12 cellular contexts compared by ENCODE assay signal in genomic region chr11:67476692-67477091, GRCh38. TPM values are rescaled to one million over a fixed set of nuclear protein-coding genes. Genes with fewer than 3 reads are reported as not detected.
A peak's percentile ranks its signal among the peaks of the same experiment; 100 is the strongest.
DNase-seq lines count a peak whose midpoint lies in the region; ATAC-seq, FAIRE-seq and TF ChIP-seq lines count a peak whose summit lies in the region.
"Not testable (repeated sequence)": the region's sequence is repeated elsewhere in the genome, so short reads cannot be mapped to it uniquely, and the experiment has no call there.
"Had no signal": no experiment of that assay in that cellular context is flagged by ENCODE, and none has a peak within 500 bp of the region (broad histone marks: within the 10 kb centered on the region; RNA-seq: fewer than 3 reads in every experiment).

No MANE protein-coding gene starts in this region.

- H3K27me3 ChIP-seq in CD8-positive, alpha-beta memory T cell (ENCODE audit: insufficient read depth, low read length, poor library complexity, severe bottlenecking); WERI-Rb-1 (ENCODE audit: insufficient read depth, low read depth, severe bottlenecking); HepG2 (ENCODE audit: control insufficient read depth in 1 of 2, insufficient read depth in 2 of 2, low read length in 2 of 2); neuronal stem cell (ENCODE audit: control insufficient read depth in 3 of 3, insufficient read depth in 3 of 3, low read depth in 1 of 3, low read length in 3 of 3): not testable (repeated sequence)

- not testable (repeated sequence) for H3K4ac ChIP-seq in neuronal stem cell (ENCODE audit: low read length)

- DNase-seq in CD8-positive, alpha-beta memory T cell; WERI-Rb-1; neuronal stem cell (ENCODE audit: low spot score): not testable (repeated sequence)
- peak; percentile 3 for DNase-seq in OCI-M1 (lab: John Stamatoyannopoulos, UW)
- peak; percentile 36 for DNase-seq in HepG2 (ENCODE audit: low spot score)

- not testable (repeated sequence) for H3K79me2 ChIP-seq in HepG2 (ENCODE audit: insufficient read depth, low read length)

- POLR2A ChIA-PET in CD8-positive, alpha-beta memory T cell (lab: Charles Lee): not testable (repeated sequence)
- POLR2A ChIA-PET in HepG2 (lab: Yijun Ruan, JAX): interaction anchor here (1.1 to 1.7 kb wide), 5 partner anchors 8 to 123 kb away, joined by 3 to 6 read pairs (median 4); partner anchors contain the start of genes POLD4 and PPP1CA

- H2AFZ ChIP-seq in HepG2 (ENCODE audit: low read length): not testable (repeated sequence)
- H2AFZ ChIP-seq in neuronal stem cell (ENCODE audit: low read length): peak overlapping the region; percentile 40

- ATAC-seq in HepG2: peak; percentile 55

- H3K27ac Mint-ChIP-seq in CD8-positive, alpha-beta memory T cell: not testable (repeated sequence)

- peak overlapping the region in 1 of 7 donors; percentile 3 for H3K4me3 Mint-ChIP-seq in CD8-positive, alpha-beta memory T cell

- H3K4me2 ChIP-seq in HepG2 (ENCODE audit: low read depth, low read length): 0 out of 2 replicates have a peak overlapping the region, but pooled peaks have one; percentile 28
- not testable (repeated sequence) for H3K4me2 ChIP-seq in neuronal stem cell (ENCODE audit: insufficient read depth, low read length, poor library complexity, severe bottlenecking)

- not testable (repeated sequence) for H3K9ac ChIP-seq in HepG2 (ENCODE audit: insufficient read depth, low read depth, low read length); neuronal stem cell (ENCODE audit: low read depth, low read length, poor library complexity)

- not testable (repeated sequence) for H3K18ac ChIP-seq in neuronal stem cell (ENCODE audit: low read length)

- not testable (repeated sequence) for H2BK12ac ChIP-seq in neuronal stem cell (ENCODE audit: low read length)

- not testable (repeated sequence) for H3K9me3 ChIP-seq in CD8-positive, alpha-beta memory T cell (ENCODE audit: low read length); WERI-Rb-1 (ENCODE audit: severe bottlenecking); HepG2 (ENCODE audit: low read length); neuronal stem cell (replicated peaks in 1 of 2; ENCODE audit: control insufficient read depth in 2 of 2, insufficient read depth in 1 of 2, low read depth in 1 of 2, low read length in 2 of 2)

- H2BK5ac ChIP-seq in neuronal stem cell (ENCODE audit: low read length): not testable (repeated sequence)

- H4K91ac ChIP-seq in neuronal stem cell (ENCODE audit: low read depth, low read length, poor library complexity): not testable (repeated sequence)

- H3K36me3 ChIP-seq in CD8-positive, alpha-beta memory T cell (ENCODE audit: insufficient read depth, low read length); WERI-Rb-1; HepG2 (replicated peaks in 1 of 2; ENCODE audit: control insufficient read depth in 1 of 2, insufficient read depth in 2 of 2, low read length in 2 of 2); neuronal stem cell (replicated peaks in 1 of 2; ENCODE audit: control insufficient read depth in 2 of 2, insufficient read depth in 2 of 2, low read length in 2 of 2): not testable (repeated sequence)

- not testable (repeated sequence) for H3K79me1 ChIP-seq in neuronal stem cell (ENCODE audit: low read depth, low read length)

- not testable (repeated sequence) for BruUV-seq in HepG2 (replicated peaks; lab: Mats Ljungman, UMichigan)

- not testable (repeated sequence) for H2AK5ac ChIP-seq in neuronal stem cell (ENCODE audit: low read depth, low read length)

- in situ Hi-C loops in HepG2 (cut with HindIII; ENCODE audit: extremely low pct_ligation_motif_present, low pct_unique_long_range_greater_than_20kb): not testable (repeated sequence)

- CTCF ChIA-PET in CD8-positive, alpha-beta memory T cell (lab: Charles Lee): interaction anchor here (0.8 to 2.0 kb wide), 4 partner anchors 29 to 120 kb away, joined by 3 to 6 read pairs (median 4); partner anchors contain the start of gene PPP1CA
- CTCF ChIA-PET in HepG2 (lab: Yijun Ruan, JAX; ENCODE audit: low intra/inter-chr PET ratio, low total read pairs): not testable (repeated sequence)

- H3K9me3 Mint-ChIP-seq in CD8-positive, alpha-beta memory T cell: not testable (repeated sequence)

- TF ChIP-seq EP300 in HepG2 (IDR thresholded peaks at IDR 0.05; ENCODE audit: low read depth in 2 of 2, low read length in 2 of 2); HepG2 (CRISPR knock-in tag; IDR thresholded peaks at IDR 0.05; ENCODE audit: borderline replicate concordance): not testable (repeated sequence)

- H4K8ac ChIP-seq in neuronal stem cell (ENCODE audit: low read depth, low read length): not testable (repeated sequence)

- H3K23ac ChIP-seq in neuronal stem cell (ENCODE audit: low read depth, low read length, poor library complexity): not testable (repeated sequence)

- H3K4me1 Mint-ChIP-seq in CD8-positive, alpha-beta memory T cell: not testable (repeated sequence)

- H2BK120ac ChIP-seq in neuronal stem cell (ENCODE audit: low read depth, low read length): not testable (repeated sequence)

- H3K27me3 Mint-ChIP-seq in CD8-positive, alpha-beta memory T cell: not testable (repeated sequence)

- H3K36me3 Mint-ChIP-seq in CD8-positive, alpha-beta memory T cell: not testable (repeated sequence)

- intact Hi-C loops in HepG2 (cut with micrococcal nuclease; ENCODE audit: unreplicated experiment): not testable (repeated sequence)

- FAIRE-seq in HepG2 (lab: Jason Lieb, UNC): not testable (repeated sequence)

- H3K4me3 ChIP-seq in CD8-positive, alpha-beta memory T cell (ENCODE audit: low read length); WERI-Rb-1 (ENCODE audit: low read depth, low read length); HepG2 (replicated peaks in 1 of 3; ENCODE audit: insufficient read depth in 1 of 3, low read depth in 2 of 3, low read length in 3 of 3); neuronal stem cell (ENCODE audit: low read length in 2 of 2): not testable (repeated sequence)

- not testable (repeated sequence) for H3K14ac ChIP-seq in neuronal stem cell (ENCODE audit: low read length)

- not testable (repeated sequence) for H3K4me1 ChIP-seq in CD8-positive, alpha-beta memory T cell (ENCODE audit: insufficient read depth, low read length); neuronal stem cell (ENCODE audit: control insufficient read depth in 2 of 2, insufficient read depth in 1 of 2, low read depth in 1 of 2, low read length in 2 of 2)
- H3K4me1 ChIP-seq in HepG2 (ENCODE audit: insufficient read depth, low read length): peaks cover 49% of the 10 kb centered on the region

- peak; percentile 59 to 79; a peak in 3 of 4 replicates for TF ChIP-seq POLR2A in HepG2 (IDR thresholded peaks at IDR 0.05; ENCODE audit: insufficient read depth in 1 of 2, low read depth in 2 of 2, low read length in 2 of 2)

- H2BK15ac ChIP-seq in neuronal stem cell (ENCODE audit: low read length): not testable (repeated sequence)

- not testable (repeated sequence) for TF ChIP-seq RAD21 in HepG2 (CRISPR knock-in tag; IDR thresholded peaks at IDR 0.05)

- not testable (repeated sequence) for H4K20me1 ChIP-seq in HepG2 (ENCODE audit: insufficient read depth, low read length)

- TF ChIP-seq CTCF in WERI-Rb-1 (IDR thresholded peaks at IDR 0.05; ENCODE audit: low read depth, low read length); HepG2 (CRISPR knock-in tag; IDR thresholded peaks at IDR 0.05): not testable (repeated sequence)

- H3K27ac ChIP-seq in CD8-positive, alpha-beta memory T cell (ENCODE audit: low read depth, low read length): peak overlapping the region; percentile 16
- peak overlapping the region; percentile 48 for H3K27ac ChIP-seq in WERI-Rb-1
- peak overlapping the region; percentile 54 for H3K27ac ChIP-seq in HepG2 (ENCODE audit: extremely low read length, insufficient read depth, low read length)
- H3K27ac ChIP-seq in neuronal stem cell (replicated peaks; ENCODE audit: low read length): not testable (repeated sequence)

- WGBS in HepG2 (ENCODE audit: low lambda C conversion rate): 59% methylated on average over 10 of the region's 10 CpGs
- no CpG with 5 or more reads among the region's 10 CpGs for WGBS in neuronal stem cell (ENCODE audit: extremely low coverage in 2 of 2, insufficient read length in 2 of 2, insufficient replicate concordance in 1 of 2), 2 donors

RNA-seq across cellular contexts. Expression of gene AIP, which starts 6.1 kb away (rescaled TPM):
- 100 to 1,000 TPM; 160 to 171 TPM for total RNA-seq in CD8-positive, alpha-beta memory T cell
- 210 TPM for polyA plus RNA-seq in CD8-positive, alpha-beta memory T cell
- total RNA-seq in HepG2 (2016; rRNA removed; fragmentation: Illumina TruSeq; extraction: Trizol): 51.8 and 54.7 TPM in 2 replicates
- 29.3 and 29.9 TPM in 2 replicates for total RNA-seq in HepG2 (2016; cell fraction: cytosol; rRNA removed; fragmentation: Illumina TruSeq; extraction: Trizol; ENCODE audit: low read depth)
- total RNA-seq in HepG2 (2016; cell fraction: insoluble cytoplasmic fraction; rRNA removed; fragmentation: Illumina TruSeq; extraction: Trizol): 49.6 and 51.5 TPM in 2 replicates
- 34.6 and 35.9 TPM in 2 replicates for total RNA-seq in HepG2 (2016; cell fraction: membrane; rRNA removed; fragmentation: Illumina TruSeq; extraction: Trizol)
- total RNA-seq in HepG2 (2016; cell fraction: nucleus; rRNA removed; fragmentation: Illumina TruSeq; extraction: Trizol): 23.8 and 25.0 TPM in 2 replicates
- 110 and 113 TPM in 2 replicates for polyA plus RNA-seq in HepG2 (2011; rRNA removed)
- polyA plus RNA-seq in HepG2 (2011; cell fraction: cytosol; rRNA removed): 108 and 172 TPM in 2 replicates
- polyA plus RNA-seq in HepG2 (2011; cell fraction: nucleus; rRNA removed): 78.7 and 80.7 TPM in 2 replicates
- polyA plus RNA-seq in HepG2 (2012): 58.6 and 77.3 TPM in 2 replicates
- polyA plus RNA-seq in HepG2 (2016; cell fraction: cytosol; fragmentation: Illumina TruSeq; extraction: Trizol; ENCODE audit: low read depth): 24.7 and 25.0 TPM in 2 replicates
- polyA plus RNA-seq in HepG2 (2016; cell fraction: insoluble cytoplasmic fraction; fragmentation: Illumina TruSeq; extraction: Trizol; ENCODE audit: low read depth): 54.4 and 55.2 TPM in 2 replicates
- 28.2 and 32.3 TPM in 2 replicates for polyA plus RNA-seq in HepG2 (2016; cell fraction: membrane; fragmentation: Illumina TruSeq; extraction: Trizol; ENCODE audit: low read depth)
- 38.0 and 39.2 TPM in 2 replicates for polyA plus RNA-seq in HepG2 (2016; cell fraction: nucleus; fragmentation: Illumina TruSeq; extraction: Trizol; ENCODE audit: insufficient read depth, low read depth)
- polyA minus RNA-seq in HepG2 (2011; rRNA and poly(A)+ RNA removed; ENCODE audit: low replicate concordance): 79.5 and 121 TPM in 2 replicates
- 35.7 and 42.3 TPM in 2 replicates for polyA minus RNA-seq in HepG2 (2011; cell fraction: cytosol; rRNA and poly(A)+ RNA removed)
- 23.3 and 30.8 TPM in 2 replicates for polyA minus RNA-seq in HepG2 (2011; cell fraction: nucleus; rRNA and poly(A)+ RNA removed)
- polyA plus RNA-seq in neuronal stem cell (2013, experiment 1 of 2): 39.8 TPM
- 38.5 TPM for polyA plus RNA-seq in neuronal stem cell (2013, experiment 2 of 2)

RNA-seq across cellular contexts. Expression of gene TMEM134, which starts 7.6 kb away (rescaled TPM):
- total RNA-seq in CD8-positive, alpha-beta memory T cell: 10 to 100 TPM; 49.6 to 57.9 TPM
- 152 TPM for polyA plus RNA-seq in CD8-positive, alpha-beta memory T cell
- total RNA-seq in HepG2 (2016; rRNA removed; fragmentation: Illumina TruSeq; extraction: Trizol): 5.1 and 6.9 TPM in 2 replicates
- total RNA-seq in HepG2 (2016; cell fraction: cytosol; rRNA removed; fragmentation: Illumina TruSeq; extraction: Trizol; ENCODE audit: low read depth): 19.7 and 21.6 TPM in 2 replicates
- total RNA-seq in HepG2 (2016; cell fraction: insoluble cytoplasmic fraction; rRNA removed; fragmentation: Illumina TruSeq; extraction: Trizol): 3.5 and 6.0 TPM in 2 replicates
- 16.8 and 19.3 TPM in 2 replicates for total RNA-seq in HepG2 (2016; cell fraction: membrane; rRNA removed; fragmentation: Illumina TruSeq; extraction: Trizol)
- total RNA-seq in HepG2 (2016; cell fraction: nucleus; rRNA removed; fragmentation: Illumina TruSeq; extraction: Trizol): 5.3 and 5.6 TPM in 2 replicates
- 26.9 and 36.5 TPM in 2 replicates for polyA plus RNA-seq in HepG2 (2011; rRNA removed)
- polyA plus RNA-seq in HepG2 (2011; cell fraction: cytosol; rRNA removed): 56.6 and 72.3 TPM in 2 replicates
- polyA plus RNA-seq in HepG2 (2011; cell fraction: nucleus; rRNA removed): 67.1 and 76.3 TPM in 2 replicates
- 21.5 and 23.1 TPM in 2 replicates for polyA plus RNA-seq in HepG2 (2012)
- 118 and 120 TPM in 2 replicates for polyA plus RNA-seq in HepG2 (2016; cell fraction: cytosol; fragmentation: Illumina TruSeq; extraction: Trizol; ENCODE audit: low read depth)
- 17.4 and 19.8 TPM in 2 replicates for polyA plus RNA-seq in HepG2 (2016; cell fraction: insoluble cytoplasmic fraction; fragmentation: Illumina TruSeq; extraction: Trizol; ENCODE audit: low read depth)
- 70.1 and 76.5 TPM in 2 replicates for polyA plus RNA-seq in HepG2 (2016; cell fraction: membrane; fragmentation: Illumina TruSeq; extraction: Trizol; ENCODE audit: low read depth)
- polyA plus RNA-seq in HepG2 (2016; cell fraction: nucleus; fragmentation: Illumina TruSeq; extraction: Trizol; ENCODE audit: insufficient read depth, low read depth): 24.6 and 30.7 TPM in 2 replicates
- polyA minus RNA-seq in HepG2 (2011; rRNA and poly(A)+ RNA removed; ENCODE audit: low replicate concordance): 6.6 and 13.2 TPM in 2 replicates
- 5.4 and 6.5 TPM in 2 replicates for polyA minus RNA-seq in HepG2 (2011; cell fraction: cytosol; rRNA and poly(A)+ RNA removed)
- polyA minus RNA-seq in HepG2 (2011; cell fraction: nucleus; rRNA and poly(A)+ RNA removed): 7.3 and 8.6 TPM in 2 replicates
- polyA plus RNA-seq in neuronal stem cell (2013, experiment 1 of 2): 76.5 TPM
- 73.2 TPM for polyA plus RNA-seq in neuronal stem cell (2013, experiment 2 of 2)

RNA-seq across cellular contexts. Expression of gene CABP4, which starts 21.5 kb away (rescaled TPM):
- total RNA-seq in CD8-positive, alpha-beta memory T cell: under 1 TPM; 0.28 to 0.33 TPM
- 0.36 TPM for polyA plus RNA-seq in CD8-positive, alpha-beta memory T cell
- not detected in 2 replicates for total RNA-seq in HepG2 (2016; rRNA removed; fragmentation: Illumina TruSeq; extraction: Trizol)
- total RNA-seq in HepG2 (2016; cell fraction: cytosol; rRNA removed; fragmentation: Illumina TruSeq; extraction: Trizol; ENCODE audit: low read depth): not detected in 2 replicates
- total RNA-seq in HepG2 (2016; cell fraction: insoluble cytoplasmic fraction; rRNA removed; fragmentation: Illumina TruSeq; extraction: Trizol): not detected in 2 replicates
- total RNA-seq in HepG2 (2016; cell fraction: membrane; rRNA removed; fragmentation: Illumina TruSeq; extraction: Trizol): not detected in 2 replicates
- not detected in 2 replicates for total RNA-seq in HepG2 (2016; cell fraction: nucleus; rRNA removed; fragmentation: Illumina TruSeq; extraction: Trizol)
- polyA plus RNA-seq in HepG2 (2011; rRNA removed): not detected in 2 replicates
- not detected in 2 replicates for polyA plus RNA-seq in HepG2 (2011; cell fraction: cytosol; rRNA removed)
- not detected in 2 replicates for polyA plus RNA-seq in HepG2 (2011; cell fraction: nucleus; rRNA removed)
- polyA plus RNA-seq in HepG2 (2012): not detected in 2 replicates
- polyA plus RNA-seq in HepG2 (2016; cell fraction: cytosol; fragmentation: Illumina TruSeq; extraction: Trizol; ENCODE audit: low read depth): not detected in 2 replicates
- polyA plus RNA-seq in HepG2 (2016; cell fraction: insoluble cytoplasmic fraction; fragmentation: Illumina TruSeq; extraction: Trizol; ENCODE audit: low read depth): not detected in 2 replicates
- polyA plus RNA-seq in HepG2 (2016; cell fraction: membrane; fragmentation: Illumina TruSeq; extraction: Trizol; ENCODE audit: low read depth): not detected in 2 replicates
- not detected in 2 replicates for polyA plus RNA-seq in HepG2 (2016; cell fraction: nucleus; fragmentation: Illumina TruSeq; extraction: Trizol; ENCODE audit: insufficient read depth, low read depth)
- polyA minus RNA-seq in HepG2 (2011; rRNA and poly(A)+ RNA removed; ENCODE audit: low replicate concordance): not detected in 2 replicates
- polyA minus RNA-seq in HepG2 (2011; cell fraction: cytosol; rRNA and poly(A)+ RNA removed): not detected in 2 replicates
- not detected in 2 replicates for polyA minus RNA-seq in HepG2 (2011; cell fraction: nucleus; rRNA and poly(A)+ RNA removed)
- polyA plus RNA-seq in neuronal stem cell (2013, experiment 1 of 2): 0.01 TPM
- polyA plus RNA-seq in neuronal stem cell (2013, experiment 2 of 2): 0.04 TPM
- total RNA-seq: GM23248, H1, H7 had no signal
- polyA plus RNA-seq: A549, BJ, GM23248, H1 had no signal

RNA-seq across cellular contexts. Expression of gene GPR152, which starts 24.2 kb away (rescaled TPM):
- not detected for total RNA-seq in CD8-positive, alpha-beta memory T cell
- polyA plus RNA-seq in CD8-positive, alpha-beta memory T cell: 0.87 TPM
- not detected in 2 replicates for total RNA-seq in HepG2 (2016; rRNA removed; fragmentation: Illumina TruSeq; extraction: Trizol)
- not detected in 2 replicates for total RNA-seq in HepG2 (2016; cell fraction: cytosol; rRNA removed; fragmentation: Illumina TruSeq; extraction: Trizol; ENCODE audit: low read depth)
- total RNA-seq in HepG2 (2016; cell fraction: insoluble cytoplasmic fraction; rRNA removed; fragmentation: Illumina TruSeq; extraction: Trizol): not detected in 2 replicates
- total RNA-seq in HepG2 (2016; cell fraction: membrane; rRNA removed; fragmentation: Illumina TruSeq; extraction: Trizol): not detected in 2 replicates
- total RNA-seq in HepG2 (2016; cell fraction: nucleus; rRNA removed; fragmentation: Illumina TruSeq; extraction: Trizol): not detected in 2 replicates
- not detected in 2 replicates for polyA plus RNA-seq in HepG2 (2011; rRNA removed)
- polyA plus RNA-seq in HepG2 (2011; cell fraction: cytosol; rRNA removed): not detected in 2 replicates
- not detected in 2 replicates for polyA plus RNA-seq in HepG2 (2011; cell fraction: nucleus; rRNA removed)
- not detected in 2 replicates for polyA plus RNA-seq in HepG2 (2012)
- not detected in 2 replicates for polyA plus RNA-seq in HepG2 (2016; cell fraction: cytosol; fragmentation: Illumina TruSeq; extraction: Trizol; ENCODE audit: low read depth)
- polyA plus RNA-seq in HepG2 (2016; cell fraction: insoluble cytoplasmic fraction; fragmentation: Illumina TruSeq; extraction: Trizol; ENCODE audit: low read depth): not detected in 2 replicates
- polyA plus RNA-seq in HepG2 (2016; cell fraction: membrane; fragmentation: Illumina TruSeq; extraction: Trizol; ENCODE audit: low read depth): not detected in 2 replicates
- not detected in 2 replicates for polyA plus RNA-seq in HepG2 (2016; cell fraction: nucleus; fragmentation: Illumina TruSeq; extraction: Trizol; ENCODE audit: insufficient read depth, low read depth)
- not detected in 2 replicates for polyA minus RNA-seq in HepG2 (2011; rRNA and poly(A)+ RNA removed; ENCODE audit: low replicate concordance)
- polyA minus RNA-seq in HepG2 (2011; cell fraction: cytosol; rRNA and poly(A)+ RNA removed): not detected in 2 replicates
- polyA minus RNA-seq in HepG2 (2011; cell fraction: nucleus; rRNA and poly(A)+ RNA removed): not detected in 2 replicates
- polyA plus RNA-seq in neuronal stem cell (2013, experiment 1 of 2): not detected
- not detected for polyA plus RNA-seq in neuronal stem cell (2013, experiment 2 of 2)
- total RNA-seq: CD4-positive, alpha-beta memory T cell; GM12878; GM23248; H1; H7 had no signal
- polyA plus RNA-seq: A549, BJ, GM12878, GM23248, H1 had no signal

RNA-seq across cellular contexts. Expression of gene PITPNM1, which starts 28.5 kb away (rescaled TPM):
- total RNA-seq in CD8-positive, alpha-beta memory T cell: 100 to 1,000 TPM in 1 of 2 experiments, 10 to 100 TPM in 1; 94.0 to 109 TPM
- 49.6 TPM for polyA plus RNA-seq in CD8-positive, alpha-beta memory T cell
- 7.7 and 8.5 TPM in 2 replicates for total RNA-seq in HepG2 (2016; rRNA removed; fragmentation: Illumina TruSeq; extraction: Trizol)
- 2.1 and 3.4 TPM in 2 replicates for total RNA-seq in HepG2 (2016; cell fraction: cytosol; rRNA removed; fragmentation: Illumina TruSeq; extraction: Trizol; ENCODE audit: low read depth)
- 6.0 and 8.5 TPM in 2 replicates for total RNA-seq in HepG2 (2016; cell fraction: insoluble cytoplasmic fraction; rRNA removed; fragmentation: Illumina TruSeq; extraction: Trizol)
- total RNA-seq in HepG2 (2016; cell fraction: membrane; rRNA removed; fragmentation: Illumina TruSeq; extraction: Trizol): 8.3 and 9.9 TPM in 2 replicates
- total RNA-seq in HepG2 (2016; cell fraction: nucleus; rRNA removed; fragmentation: Illumina TruSeq; extraction: Trizol): 7.3 and 8.9 TPM in 2 replicates
- 8.2 and 9.4 TPM in 2 replicates for polyA plus RNA-seq in HepG2 (2011; rRNA removed)
- polyA plus RNA-seq in HepG2 (2011; cell fraction: cytosol; rRNA removed): 5.2 and 10.7 TPM in 2 replicates
- polyA plus RNA-seq in HepG2 (2011; cell fraction: nucleus; rRNA removed): 38.2 and 58.0 TPM in 2 replicates
- 4.4 and 9.1 TPM in 2 replicates for polyA plus RNA-seq in HepG2 (2012)
- 3.2 and 3.6 TPM in 2 replicates for polyA plus RNA-seq in HepG2 (2016; cell fraction: cytosol; fragmentation: Illumina TruSeq; extraction: Trizol; ENCODE audit: low read depth)
- polyA plus RNA-seq in HepG2 (2016; cell fraction: insoluble cytoplasmic fraction; fragmentation: Illumina TruSeq; extraction: Trizol; ENCODE audit: low read depth): 5.6 and 8.6 TPM in 2 replicates
- 7.7 and 8.1 TPM in 2 replicates for polyA plus RNA-seq in HepG2 (2016; cell fraction: membrane; fragmentation: Illumina TruSeq; extraction: Trizol; ENCODE audit: low read depth)
- 19.9 and 22.6 TPM in 2 replicates for polyA plus RNA-seq in HepG2 (2016; cell fraction: nucleus; fragmentation: Illumina TruSeq; extraction: Trizol; ENCODE audit: insufficient read depth, low read depth)
- polyA minus RNA-seq in HepG2 (2011; rRNA and poly(A)+ RNA removed; ENCODE audit: low replicate concordance): 29.1 and 72.8 TPM in 2 replicates
- polyA minus RNA-seq in HepG2 (2011; cell fraction: cytosol; rRNA and poly(A)+ RNA removed): 10.6 and 11.6 TPM in 2 replicates
- 6.8 and 9.1 TPM in 2 replicates for polyA minus RNA-seq in HepG2 (2011; cell fraction: nucleus; rRNA and poly(A)+ RNA removed)
- 54.3 TPM for polyA plus RNA-seq in neuronal stem cell (2013, experiment 1 of 2)
- 53.2 TPM for polyA plus RNA-seq in neuronal stem cell (2013, experiment 2 of 2)
